In genomic region chr10:94217431-94217830, GRCh38 we compare ENCODE assay signal across 26 cellular contexts.
"Had no signal": no experiment of that assay in that cellular context is flagged by ENCODE, and none has a peak within 500 bp of the region (broad histone marks: within the 10 kb centered on the region; RNA-seq: fewer than 3 reads in every experiment).

No MANE protein-coding gene starts in this region.

- H3K27me3 ChIP-seq: cardiac muscle cell, SJCRH30 had no signal

- H3K9me3 Mint-ChIP-seq: activated CD4-positive, alpha-beta T cell treated with anti-CD3 and anti-CD28 coated beads, Interleukin-2, amount 10 ng/mL, durations not matched to agents 7 days and 5 days; activated naive CD4-positive, alpha-beta T cell treated with anti-CD3 and anti-CD28 coated beads for 36 hours; activated naive CD4-positive, alpha-beta T cell treated with anti-CD3 and anti-CD28 coated beads, Interleukin-2, amount 50 U/mL, for 72 hours; activated T-cell treated with anti-CD3 and anti-CD28 coated beads, Interleukin-2, amount 50 U/mL, for 24 hours; activated T-helper 1 cell treated with anti-CD3 and anti-CD28 coated beads, Interleukin-12 subunit alpha, Interleukin-12 subunit beta, Interleukin-2, Interleukin-4 antibody, amounts not matched to agents 30 ng/mL and 10 ng/mL and 1 ng/mL, durations not matched to agents 14 hours and 24 hours and 36 hours; central memory CD8-positive, alpha-beta T cell; T-helper 1 cell treated with Interleukin-12 subunit alpha and Interleukin-12 subunit beta and Interleukin-4 antibody, amounts not matched to agents 30 μg/mL and 1 μg/mL, for 36 hours; T-helper 2 cell treated with Interferon-gamma antibody and Interleukin-4, amounts not matched to agents 5 μg/mL and 100 μg/mL, for 36 hours had no signal

- H3K36me3 ChIP-seq: cardiac muscle cell, SJCRH30 had no signal

- H3K27ac ChIP-seq: cardiac muscle cell, SJCRH30, SK-N-MC had no signal

- H3K4me1 ChIP-seq: SJCRH30 had no signal

- DNase-seq: activated CD4-positive, alpha-beta T cell treated with anti-CD3 and anti-CD28 coated beads, Interleukin-2, amount 10 ng/mL, durations not matched to agents 7 days and 5 days; activated CD4-positive, alpha-beta T cell treated with anti-CD3 and anti-CD28 coated beads, Interleukin-2, amount 50 U/mL, for 48 hours; activated CD8-positive, alpha-beta T cell treated with anti-CD3 and anti-CD28 coated beads, Interleukin-2, amount 10 ng/mL, durations not matched to agents 7 days and 5 days; activated gamma-delta T cell treated with Interleukin-2 at 50 U/mL for 16 hours; activated naive CD4-positive, alpha-beta T cell treated with anti-CD3 and anti-CD28 coated beads for 36 hours; activated T-cell treated with anti-CD3 and anti-CD28 coated beads, Interleukin-2, amount 50 U/mL, for 24 hours; anterior cingulate cortex; Karpas-422; NCI-H1048; NCI-H1105 treated with DMSO at 0.1 percent for 48 hours; NCI-H1436; NCI-H1694; NCI-H1930; NCI-H2081 treated with DMSO at 0.1 percent for 48 hours; NCI-H226; NCI-H524 treated with DMSO at 0.1 percent for 48 hours; SHP77; SJCRH30 had no signal

- H3K4me3 ChIP-seq: cardiac muscle cell, SJCRH30, SK-N-MC had no signal

- H3K36me3 Mint-ChIP-seq: activated naive CD4-positive, alpha-beta T cell treated with anti-CD3 and anti-CD28 coated beads, Interleukin-2, amount 50 U/mL, for 72 hours had no signal

- H3K4me3 Mint-ChIP-seq: activated CD4-positive, alpha-beta T cell treated with anti-CD3 and anti-CD28 coated beads, Interleukin-2, amount 10 ng/mL, durations not matched to agents 7 days and 5 days; activated CD8-positive, alpha-beta T cell treated with anti-CD3 and anti-CD28 coated beads, Interleukin-2, amount 10 ng/mL, durations not matched to agents 7 days and 5 days; activated naive CD4-positive, alpha-beta T cell treated with anti-CD3 and anti-CD28 coated beads for 36 hours; activated T-cell treated with anti-CD3 and anti-CD28 coated beads, Interleukin-2, amount 50 U/mL, for 24 hours; activated T-helper 1 cell treated with anti-CD3 and anti-CD28 coated beads, Interleukin-12 subunit alpha, Interleukin-12 subunit beta, Interleukin-2, Interleukin-4 antibody, amounts not matched to agents 30 ng/mL and 10 ng/mL and 1 ng/mL, durations not matched to agents 14 hours and 24 hours and 36 hours; central memory CD8-positive, alpha-beta T cell; T-helper 1 cell treated with Interleukin-12 subunit alpha and Interleukin-12 subunit beta and Interleukin-4 antibody, amounts not matched to agents 30 μg/mL and 1 μg/mL, for 36 hours; T-helper 2 cell treated with Interferon-gamma antibody and Interleukin-4, amounts not matched to agents 5 μg/mL and 100 μg/mL, for 36 hours had no signal

- H3K27ac Mint-ChIP-seq: activated CD4-positive, alpha-beta T cell treated with anti-CD3 and anti-CD28 coated beads, Interleukin-2, amount 10 ng/mL, durations not matched to agents 7 days and 5 days; activated CD8-positive, alpha-beta T cell treated with anti-CD3 and anti-CD28 coated beads, Interleukin-2, amount 10 ng/mL, durations not matched to agents 7 days and 5 days; activated naive CD4-positive, alpha-beta T cell treated with anti-CD3 and anti-CD28 coated beads for 36 hours; activated naive CD4-positive, alpha-beta T cell treated with anti-CD3 and anti-CD28 coated beads, Interleukin-2, amount 50 U/mL, for 72 hours; activated T-cell treated with anti-CD3 and anti-CD28 coated beads, Interleukin-2, amount 50 U/mL, for 24 hours; activated T-helper 1 cell treated with anti-CD3 and anti-CD28 coated beads, Interleukin-12 subunit alpha, Interleukin-12 subunit beta, Interleukin-2, Interleukin-4 antibody, amounts not matched to agents 30 ng/mL and 10 ng/mL and 1 ng/mL, durations not matched to agents 14 hours and 24 hours and 36 hours; T-helper 1 cell treated with Interleukin-12 subunit alpha and Interleukin-12 subunit beta and Interleukin-4 antibody, amounts not matched to agents 30 μg/mL and 1 μg/mL, for 36 hours; T-helper 2 cell treated with Interferon-gamma antibody and Interleukin-4, amounts not matched to agents 5 μg/mL and 100 μg/mL, for 36 hours had no signal

- H3K4me1 Mint-ChIP-seq: activated CD4-positive, alpha-beta T cell treated with anti-CD3 and anti-CD28 coated beads, Interleukin-2, amount 10 ng/mL, durations not matched to agents 7 days and 5 days; central memory CD8-positive, alpha-beta T cell had no signal

- H3K9me3 ChIP-seq: SJCRH30 had no signal

- ATAC-seq: activated CD8-positive, alpha-beta T cell treated with anti-CD3 and anti-CD28 coated beads, Interleukin-2, amount 10 ng/mL, durations not matched to agents 7 days and 5 days; activated naive CD4-positive, alpha-beta T cell treated with anti-CD3 and anti-CD28 coated beads, Interleukin-2, amount 50 U/mL, for 72 hours; Panc1 had no signal
